1 cellular context compared by ENCODE assay signal in the genomic region with DNA sequence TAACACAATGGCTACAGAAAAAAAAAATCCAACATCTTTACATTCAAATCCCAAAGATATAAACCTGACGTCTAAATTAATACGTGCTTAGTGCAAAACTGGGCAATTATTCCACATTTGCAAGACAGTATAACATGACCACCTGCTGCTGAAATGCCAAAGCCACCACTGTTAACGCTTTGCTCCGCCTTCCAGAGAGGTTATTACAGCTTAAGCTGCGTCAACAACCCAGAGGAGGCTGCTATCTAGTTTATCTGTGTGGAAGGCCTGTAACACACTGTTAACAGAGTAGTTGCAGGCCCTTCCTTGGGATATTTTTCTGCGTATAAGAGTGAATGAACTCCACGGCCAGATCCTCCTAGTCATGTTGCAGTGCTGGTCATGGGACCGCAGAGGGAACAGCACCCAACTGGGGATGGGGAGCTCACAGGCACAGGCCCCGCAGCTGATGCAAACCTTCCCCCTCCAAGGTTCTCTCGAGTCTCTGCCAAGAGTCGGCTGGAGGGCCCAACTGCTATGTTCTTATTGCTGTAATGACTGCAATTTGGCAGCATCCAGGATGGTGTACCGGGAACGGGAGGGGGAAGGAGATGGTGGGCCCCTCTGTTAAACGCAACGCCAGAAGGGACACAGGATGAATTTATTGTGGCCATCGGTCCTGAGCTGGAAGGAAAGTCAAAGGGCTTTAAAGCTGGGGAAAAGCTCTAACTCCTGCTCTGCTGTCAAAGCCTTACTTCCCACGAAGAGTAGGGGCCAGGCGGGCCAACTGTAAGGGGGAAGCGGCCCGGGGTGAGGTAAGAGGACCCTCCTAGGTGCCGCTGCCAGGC.
TF ChIP-seq lines count a peak whose summit lies in the region.

No MANE protein-coding gene starts in this region.

TF ChIP-seq in K562, 482 proteins besides CTCF, POLR2A, EP300 and RAD21 (continued from another document and continues in another):
- no peak for TF ChIP-seq IFI16 (CRISPR knock-in tag; IDR thresholded peaks at IDR 0.05)
- peak; percentile 20; the same call in 1 of the 2 replicates for TF ChIP-seq CXXC5 (CRISPR knock-in tag; IDR thresholded peaks at IDR 0.05)
- no peak for TF ChIP-seq SIRT6 (IDR thresholded peaks at IDR 0.05; ENCODE audit: low read depth, low read length)
- peak; percentile 81 for TF ChIP-seq TEAD4 (IDR thresholded peaks at IDR 0.05; ENCODE audit: low read length)
- no peak for TF ChIP-seq TEAD4 (CRISPR knock-in tag; IDR thresholded peaks at IDR 0.05; ENCODE audit: borderline replicate concordance)
- TF ChIP-seq MAFF (IDR thresholded peaks at IDR 0.05; ENCODE audit: low read length) = peak; percentile 48
- no peak for TF ChIP-seq FUS (optimal IDR thresholded peaks at IDR 0.05; ENCODE audit: low read depth, low read length)
- no peak for TF ChIP-seq SIN3B (IDR thresholded peaks at IDR 0.05; ENCODE audit: low read depth)
- no peak for TF ChIP-seq ZNF277 (CRISPR knock-in tag; IDR thresholded peaks at IDR 0.05; ENCODE audit: borderline replicate concordance)
- TF ChIP-seq TSC22D4 (tag; IDR thresholded peaks at IDR 0.05) = no peak
- TF ChIP-seq, protein P1, sequence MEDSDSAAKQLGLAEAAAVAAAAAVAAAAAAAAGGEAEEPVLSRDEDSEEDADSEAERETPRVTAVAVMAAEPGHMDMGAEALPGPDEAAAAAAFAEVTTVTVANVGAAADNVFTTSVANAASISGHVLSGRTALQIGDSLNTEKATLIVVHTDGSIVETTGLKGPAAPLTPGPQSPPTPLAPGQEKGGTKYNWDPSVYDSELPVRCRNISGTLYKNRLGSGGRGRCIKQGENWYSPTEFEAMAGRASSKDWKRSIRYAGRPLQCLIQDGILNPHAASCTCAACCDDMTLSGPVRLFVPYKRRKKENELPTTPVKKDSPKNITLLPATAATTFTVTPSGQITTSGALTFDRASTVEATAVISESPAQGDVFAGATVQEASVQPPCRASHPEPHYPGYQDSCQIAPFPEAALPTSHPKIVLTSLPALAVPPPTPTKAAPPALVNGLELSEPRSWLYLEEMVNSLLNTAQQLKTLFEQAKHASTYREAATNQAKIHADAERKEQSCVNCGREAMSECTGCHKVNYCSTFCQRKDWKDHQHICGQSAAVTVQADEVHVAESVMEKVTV (CRISPR knock-in tag; IDR thresholded peaks at IDR 0.05) = no peak
- TF ChIP-seq CHD4 (IDR thresholded peaks at IDR 0.05; ENCODE audit: insufficient read depth, insufficient replicate concordance, low read depth, low read length, poor library complexity, severe bottlenecking) = no peak
- TF ChIP-seq MECOM (CRISPR knock-in tag; IDR thresholded peaks at IDR 0.05) = no peak
- TF ChIP-seq PHF20 (IDR thresholded peaks at IDR 0.05; ENCODE audit: partially characterized antibody) = no peak
- TF ChIP-seq JUNB (CRISPR knock-in tag; conservative IDR thresholded peaks at IDR 0.05) = no peak
- TF ChIP-seq SIN3A (IDR thresholded peaks at IDR 0.05; ENCODE audit: borderline replicate concordance in 2 of 2, control insufficient read depth in 1 of 2, low read depth in 2 of 2, low read length in 2 of 2) = no peak
- no peak for TF ChIP-seq POLR2B (IDR thresholded peaks at IDR 0.05; ENCODE audit: low read depth, partially characterized antibody)
- no peak for TF ChIP-seq ZKSCAN3 (CRISPR knock-in tag; IDR thresholded peaks at IDR 0.05)
- no peak for TF ChIP-seq ZSCAN29 (IDR thresholded peaks at IDR 0.05)
- TF ChIP-seq, protein P2, sequence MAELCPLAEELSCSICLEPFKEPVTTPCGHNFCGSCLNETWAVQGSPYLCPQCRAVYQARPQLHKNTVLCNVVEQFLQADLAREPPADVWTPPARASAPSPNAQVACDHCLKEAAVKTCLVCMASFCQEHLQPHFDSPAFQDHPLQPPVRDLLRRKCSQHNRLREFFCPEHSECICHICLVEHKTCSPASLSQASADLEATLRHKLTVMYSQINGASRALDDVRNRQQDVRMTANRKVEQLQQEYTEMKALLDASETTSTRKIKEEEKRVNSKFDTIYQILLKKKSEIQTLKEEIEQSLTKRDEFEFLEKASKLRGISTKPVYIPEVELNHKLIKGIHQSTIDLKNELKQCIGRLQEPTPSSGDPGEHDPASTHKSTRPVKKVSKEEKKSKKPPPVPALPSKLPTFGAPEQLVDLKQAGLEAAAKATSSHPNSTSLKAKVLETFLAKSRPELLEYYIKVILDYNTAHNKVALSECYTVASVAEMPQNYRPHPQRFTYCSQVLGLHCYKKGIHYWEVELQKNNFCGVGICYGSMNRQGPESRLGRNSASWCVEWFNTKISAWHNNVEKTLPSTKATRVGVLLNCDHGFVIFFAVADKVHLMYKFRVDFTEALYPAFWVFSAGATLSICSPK (IDR thresholded peaks at IDR 0.05; ENCODE audit: borderline replicate concordance) = no peak
- TF ChIP-seq TFAP4 (CRISPR knock-in tag; IDR thresholded peaks at IDR 0.05; ENCODE audit: borderline replicate concordance) = peak; percentile 87
- no peak; the same call in 1 of the 2 replicates for TF ChIP-seq ELF4 (CRISPR knock-in tag; IDR thresholded peaks at IDR 0.05)
- TF ChIP-seq ZBTB17 (CRISPR knock-in tag; IDR thresholded peaks at IDR 0.05) = no peak
- no peak for TF ChIP-seq HDAC8 (tag; IDR thresholded peaks at IDR 0.05)
- 0 out of 2 replicates have a peak, but pooled peaks have one; percentile 63 for TF ChIP-seq ZNF584 (CRISPR knock-in tag; IDR thresholded peaks at IDR 0.05; ENCODE audit: low read depth)
- TF ChIP-seq PYGO2 (tag; IDR thresholded peaks at IDR 0.05) = no peak
- TF ChIP-seq ZNF79 (CRISPR knock-in tag; IDR thresholded peaks at IDR 0.05; ENCODE audit: low read depth) = 0 out of 2 replicates have a peak, but pooled peaks have one; percentile 51
- no peak for TF ChIP-seq SPI1 (IDR thresholded peaks at IDR 0.05; ENCODE audit: borderline replicate concordance, low read depth, low read length)
- TF ChIP-seq TCF7 (IDR thresholded peaks at IDR 0.05; ENCODE audit: borderline replicate concordance) = no peak
- no peak for TF ChIP-seq THRAP3 (IDR thresholded peaks at IDR 0.05; ENCODE audit: borderline replicate concordance)
- TF ChIP-seq HNRNPUL1 (IDR thresholded peaks at IDR 0.05; ENCODE audit: low read length) = no peak
- no peak for TF ChIP-seq HNRNPH1 (optimal IDR thresholded peaks at IDR 0.05; ENCODE audit: low read depth, low read length)
- TF ChIP-seq ZC3H4 (CRISPR knock-in tag; IDR thresholded peaks at IDR 0.05; ENCODE audit: borderline replicate concordance) = 0 out of 2 replicates have a peak, but pooled peaks have one; percentile 68
- no peak for TF ChIP-seq KLF10 (CRISPR knock-in tag; IDR thresholded peaks at IDR 0.05)
- TF ChIP-seq, protein P3, sequence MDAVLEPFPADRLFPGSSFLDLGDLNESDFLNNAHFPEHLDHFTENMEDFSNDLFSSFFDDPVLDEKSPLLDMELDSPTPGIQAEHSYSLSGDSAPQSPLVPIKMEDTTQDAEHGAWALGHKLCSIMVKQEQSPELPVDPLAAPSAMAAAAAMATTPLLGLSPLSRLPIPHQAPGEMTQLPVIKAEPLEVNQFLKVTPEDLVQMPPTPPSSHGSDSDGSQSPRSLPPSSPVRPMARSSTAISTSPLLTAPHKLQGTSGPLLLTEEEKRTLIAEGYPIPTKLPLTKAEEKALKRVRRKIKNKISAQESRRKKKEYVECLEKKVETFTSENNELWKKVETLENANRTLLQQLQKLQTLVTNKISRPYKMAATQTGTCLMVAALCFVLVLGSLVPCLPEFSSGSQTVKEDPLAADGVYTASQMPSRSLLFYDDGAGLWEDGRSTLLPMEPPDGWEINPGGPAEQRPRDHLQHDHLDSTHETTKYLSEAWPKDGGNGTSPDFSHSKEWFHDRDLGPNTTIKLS (IDR thresholded peaks at IDR 0.05; ENCODE audit: borderline replicate concordance, low read depth) = 0 out of 2 replicates have a peak, but pooled peaks have one; percentile 17
- no peak for TF ChIP-seq ZNF121 (CRISPR knock-in tag; conservative IDR thresholded peaks at IDR 0.05)
- TF ChIP-seq RFX5 (IDR thresholded peaks at IDR 0.05; ENCODE audit: low read depth, low read length) = no peak
- TF ChIP-seq, protein P4, sequence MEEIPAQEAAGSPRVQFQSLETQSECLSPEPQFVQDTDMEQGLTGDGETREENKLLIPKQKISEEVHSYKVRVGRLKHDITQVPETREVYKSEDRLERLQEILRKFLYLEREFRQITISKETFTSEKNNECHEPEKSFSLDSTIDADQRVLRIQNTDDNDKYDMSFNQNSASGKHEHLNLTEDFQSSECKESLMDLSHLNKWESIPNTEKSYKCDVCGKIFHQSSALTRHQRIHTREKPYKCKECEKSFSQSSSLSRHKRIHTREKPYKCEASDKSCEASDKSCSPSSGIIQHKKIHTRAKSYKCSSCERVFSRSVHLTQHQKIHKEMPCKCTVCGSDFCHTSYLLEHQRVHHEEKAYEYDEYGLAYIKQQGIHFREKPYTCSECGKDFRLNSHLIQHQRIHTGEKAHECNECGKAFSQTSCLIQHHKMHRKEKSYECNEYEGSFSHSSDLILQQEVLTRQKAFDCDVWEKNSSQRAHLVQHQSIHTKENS (CRISPR knock-in tag; IDR thresholded peaks at IDR 0.05) = no peak
- no peak for TF ChIP-seq PCBP1 (IDR thresholded peaks at IDR 0.05; ENCODE audit: low read depth, low read length, poor library complexity, severe bottlenecking)
- no peak for TF ChIP-seq ZNF212 (CRISPR knock-in tag; IDR thresholded peaks at IDR 0.05)
- no peak for TF ChIP-seq ZNF324 (CRISPR knock-in tag; IDR thresholded peaks at IDR 0.05)
- TF ChIP-seq MTA2 (IDR thresholded peaks at IDR 0.05; ENCODE audit: low read depth) = no peak
- TF ChIP-seq, protein P5, sequence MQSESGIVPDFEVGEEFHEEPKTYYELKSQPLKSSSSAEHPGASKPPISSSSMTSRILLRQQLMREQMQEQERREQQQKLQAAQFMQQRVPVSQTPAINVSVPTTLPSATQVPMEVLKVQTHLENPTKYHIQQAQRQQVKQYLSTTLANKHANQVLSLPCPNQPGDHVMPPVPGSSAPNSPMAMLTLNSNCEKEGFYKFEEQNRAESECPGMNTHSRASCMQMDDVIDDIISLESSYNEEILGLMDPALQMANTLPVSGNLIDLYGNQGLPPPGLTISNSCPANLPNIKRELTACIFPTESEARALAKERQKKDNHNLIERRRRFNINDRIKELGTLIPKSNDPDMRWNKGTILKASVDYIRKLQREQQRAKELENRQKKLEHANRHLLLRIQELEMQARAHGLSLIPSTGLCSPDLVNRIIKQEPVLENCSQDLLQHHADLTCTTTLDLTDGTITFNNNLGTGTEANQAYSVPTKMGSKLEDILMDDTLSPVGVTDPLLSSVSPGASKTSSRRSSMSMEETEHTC (IDR thresholded peaks at IDR 0.05) = 0 out of 2 replicates have a peak, but pooled peaks have one; percentile 62
- TF ChIP-seq RFX1 (IDR thresholded peaks at IDR 0.05) = no peak
- TF ChIP-seq BHLHE40 (IDR thresholded peaks at IDR 0.05; ENCODE audit: low read length) = 0 out of 2 replicates have a peak, but pooled peaks have one; percentile 13
- TF ChIP-seq, protein P6, sequence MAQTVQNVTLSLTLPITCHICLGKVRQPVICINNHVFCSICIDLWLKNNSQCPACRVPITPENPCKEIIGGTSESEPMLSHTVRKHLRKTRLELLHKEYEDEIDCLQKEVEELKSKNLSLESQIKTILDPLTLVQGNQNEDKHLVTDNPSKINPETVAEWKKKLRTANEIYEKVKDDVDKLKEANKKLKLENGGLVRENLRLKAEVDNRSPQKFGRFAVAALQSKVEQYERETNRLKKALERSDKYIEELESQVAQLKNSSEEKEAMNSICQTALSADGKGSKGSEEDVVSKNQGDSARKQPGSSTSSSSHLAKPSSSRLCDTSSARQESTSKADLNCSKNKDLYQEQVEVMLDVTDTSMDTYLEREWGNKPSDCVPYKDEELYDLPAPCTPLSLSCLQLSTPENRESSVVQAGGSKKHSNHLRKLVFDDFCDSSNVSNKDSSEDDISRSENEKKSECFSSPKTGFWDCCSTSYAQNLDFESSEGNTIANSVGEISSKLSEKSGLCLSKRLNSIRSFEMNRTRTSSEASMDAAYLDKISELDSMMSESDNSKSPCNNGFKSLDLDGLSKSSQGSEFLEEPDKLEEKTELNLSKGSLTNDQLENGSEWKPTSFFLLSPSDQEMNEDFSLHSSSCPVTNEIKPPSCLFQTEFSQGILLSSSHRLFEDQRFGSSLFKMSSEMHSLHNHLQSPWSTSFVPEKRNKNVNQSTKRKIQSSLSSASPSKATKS (CRISPR knock-in tag; IDR thresholded peaks at IDR 0.05) = no peak
- TF ChIP-seq MTF1 (CRISPR knock-in tag; IDR thresholded peaks at IDR 0.05; ENCODE audit: borderline replicate concordance) = no peak
- no peak for TF ChIP-seq ZNF707 (CRISPR knock-in tag; conservative IDR thresholded peaks at IDR 0.05)
- TF ChIP-seq SMC3 (conservative IDR thresholded peaks at IDR 0.05; ENCODE audit: insufficient read depth, low read depth, low read length) = no peak
- TF ChIP-seq ETV6 (IDR thresholded peaks at IDR 0.05; ENCODE audit: borderline replicate concordance in 1 of 2, low read depth in 2 of 2, low read length in 1 of 2) = no peak
- no peak for TF ChIP-seq ETV6 (CRISPR knock-in tag; IDR thresholded peaks at IDR 0.05; ENCODE audit: borderline replicate concordance)
- TF ChIP-seq ZFP30 (CRISPR knock-in tag; IDR thresholded peaks at IDR 0.05; ENCODE audit: borderline replicate concordance) = no peak
- no peak for TF ChIP-seq ARHGAP35 (IDR thresholded peaks at IDR 0.05; ENCODE audit: partially characterized antibody)
- 0 out of 2 replicates have a peak, but pooled peaks have one; percentile 80 for TF ChIP-seq SMARCE1 (IDR thresholded peaks at IDR 0.05)
- no peak; the same call in 1 of the 2 replicates for TF ChIP-seq ZNF395 (CRISPR knock-in tag; IDR thresholded peaks at IDR 0.05)
- no peak for TF ChIP-seq FOSL1 (tag; conservative IDR thresholded peaks at IDR 0.05)
- peak; percentile 60; the same call in 1 of the 2 replicates for TF ChIP-seq ZNF263 (CRISPR knock-in tag; IDR thresholded peaks at IDR 0.05; ENCODE audit: borderline replicate concordance)
